15 cellular contexts compared by ENCODE assay signal in the genomic region with DNA sequence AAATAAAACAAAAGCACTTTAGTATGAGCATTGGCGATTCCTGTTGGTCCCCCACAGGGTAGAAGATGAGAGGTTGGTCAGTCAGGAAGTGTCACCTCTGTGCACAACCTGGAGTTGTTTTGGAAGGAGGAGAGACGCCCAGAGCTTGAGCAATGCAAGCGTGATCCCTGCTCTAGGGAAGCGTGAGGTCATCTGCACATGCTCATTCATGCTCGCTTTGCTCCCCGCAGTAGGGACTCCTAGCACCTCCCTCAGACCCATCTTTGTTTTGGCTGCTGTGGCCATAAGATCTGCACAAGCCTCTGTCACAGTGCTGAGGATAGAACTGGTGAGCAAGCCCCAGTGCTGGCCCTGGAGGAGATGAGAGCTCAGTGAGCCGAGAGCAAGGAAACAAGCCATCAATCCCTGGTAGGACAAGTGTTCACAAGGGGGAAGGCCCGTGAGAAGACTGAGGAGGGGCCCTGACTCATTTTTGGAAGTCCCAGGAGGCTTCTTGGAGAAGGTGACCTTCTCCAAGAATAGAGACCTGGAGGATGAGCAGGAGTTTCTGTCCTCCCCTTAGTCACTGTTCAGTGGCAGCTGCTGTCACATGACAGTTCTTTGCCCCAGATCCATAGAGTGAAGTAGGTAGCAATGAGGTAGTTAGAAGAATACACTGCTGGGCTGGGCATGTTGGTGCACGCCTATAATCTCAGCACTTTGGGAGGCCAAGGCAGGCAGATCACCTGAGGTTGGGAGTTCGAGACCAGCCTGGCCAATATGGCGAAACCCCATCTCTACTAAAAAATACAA. TPM values are rescaled to one million over a fixed set of nuclear protein-coding genes. Genes with fewer than 3 reads are reported as not detected.
DNase-seq lines count a peak whose midpoint lies in the region; ATAC-seq and TF ChIP-seq lines count a peak whose summit lies in the region.
"Had no signal": no experiment of that assay in that cellular context is flagged by ENCODE, and none has a peak within 500 bp of the region (broad histone marks: within the 10 kb centered on the region; RNA-seq: fewer than 3 reads in every experiment).

No MANE protein-coding gene starts in this region.

- no peaks in the 10 kb centered on the region for H3K79me1 ChIP-seq in H9 (ENCODE audit: insufficient read depth, low read depth, low read length, poor library complexity, severe bottlenecking)

- H3K4me3 ChIP-seq in mammary epithelial cell (replicated peaks in 1 of 3; ENCODE audit: insufficient read depth in 1 of 3, low read depth in 2 of 3, low read length in 3 of 3) (no peak overlapping the region), smooth muscle cell (no peak overlapping the region), gastroesophageal sphincter (no peak overlapping the region)

- H3K27me3 ChIP-seq in H9 (ENCODE audit: insufficient read depth, low read length) = no peaks in the 10 kb centered on the region
- no peaks in the 10 kb centered on the region for H3K27me3 ChIP-seq in mammary epithelial cell (ENCODE audit: insufficient read depth, low read length)
- H3K27me3 ChIP-seq in smooth muscle cell (ENCODE audit: low read depth) = no peaks in the 10 kb centered on the region
- no peaks in the 10 kb centered on the region for H3K27me3 ChIP-seq in gastroesophageal sphincter

- H3K9me3 ChIP-seq in H9 (ENCODE audit: control insufficient read depth, low read depth, low read length) (no peaks in the 10 kb centered on the region), mammary epithelial cell (replicated peaks; ENCODE audit: insufficient read depth, low read length) (peaks cover 9% of the 10 kb centered on the region), smooth muscle cell (replicated peaks; ENCODE audit: low read depth) (no peaks in the 10 kb centered on the region), gastroesophageal sphincter (peaks cover 0 to 19% (median 0%) of the 10 kb centered on the region in 3 donors)

- H2BK15ac ChIP-seq in H9 (ENCODE audit: low read depth, low read length) = no peak overlapping the region

- H2AFZ ChIP-seq in H9 (ENCODE audit: low read length) (no peak overlapping the region), mammary epithelial cell (ENCODE audit: low read depth, low read length) (peak overlapping the region; percentile 65), smooth muscle cell (ENCODE audit: low read depth) (no peak overlapping the region)

- H3K4me3 Mint-ChIP-seq in H9 = no peak overlapping the region; a peak in 1 of 5 replicates
- H3K4me3 Mint-ChIP-seq: CD8-positive, alpha-beta memory T cell had no signal

- H3K4me2 ChIP-seq in H9 (ENCODE audit: insufficient read depth, insufficient read length, low read length) (no peak overlapping the region), mammary epithelial cell (ENCODE audit: insufficient read depth, low read depth, low read length) (no peak overlapping the region), smooth muscle cell (no peak overlapping the region)

- H3K18ac ChIP-seq in H9 (ENCODE audit: insufficient read length, low read depth, low read length) = no peak overlapping the region

- dilution Hi-C loops in mammary epithelial cell (cut with HindIII; ENCODE audit: low sequenced_read_pairs) = no loop called here

- no peaks in the 10 kb centered on the region for H3K23me2 ChIP-seq in H9 (ENCODE audit: insufficient read length, low read depth, low read length, poor library complexity, severe bottlenecking)

- H3K14ac ChIP-seq in H9 (ENCODE audit: insufficient read depth, low read length) = 0 out of 2 replicates have a peak overlapping the region, but pooled peaks have one; percentile 29

- no peak overlapping the region for H3K23ac ChIP-seq in H9 (ENCODE audit: insufficient read length, low read depth, low read length)

- H3K36me3 ChIP-seq in mammary epithelial cell (ENCODE audit: insufficient read depth, low read length) (no peaks in the 10 kb centered on the region), smooth muscle cell (ENCODE audit: low read depth) (no peaks in the 10 kb centered on the region), gastroesophageal sphincter (no peaks in the 10 kb centered on the region)

- ATAC-seq in HG03439 (IDR thresholded peaks at IDR 0.05; ENCODE audit: unreplicated experiment) (no peak), gastroesophageal sphincter (no peak)
- ATAC-seq: Panc1 had no signal

- H3K56ac ChIP-seq in H9 (ENCODE audit: insufficient read length, low read depth, low read length) = no peak overlapping the region

- H3K79me2 ChIP-seq in H9 (ENCODE audit: insufficient read depth, low read length) (no peaks in the 10 kb centered on the region), mammary epithelial cell (ENCODE audit: insufficient read depth, low read length) (no peaks in the 10 kb centered on the region), smooth muscle cell (ENCODE audit: low read depth) (no peaks in the 10 kb centered on the region)

- H3K27me3 Mint-ChIP-seq in H9 (ENCODE audit: low read depth) = peaks cover 8% of the 10 kb centered on the region; the same call in 1 of the 2 replicates

- no peaks in the 10 kb centered on the region for H3K36me3 Mint-ChIP-seq in H9 (ENCODE audit: insufficient read depth in 1 of 3, low read depth in 3 of 3)

- TF ChIP-seq POLR2A in gastroesophageal sphincter (IDR thresholded peaks at IDR 0.05) = no peak

- H4K20me1 ChIP-seq in H9 (ENCODE audit: control insufficient read depth, insufficient read depth, insufficient read length) (no peaks in the 10 kb centered on the region), mammary epithelial cell (ENCODE audit: insufficient read depth, low read length) (no peaks in the 10 kb centered on the region), smooth muscle cell (ENCODE audit: low read depth) (no peaks in the 10 kb centered on the region)

- H3K4ac ChIP-seq in H9 (ENCODE audit: low read depth, low read length) = no peak overlapping the region

- no peak overlapping the region for H2BK12ac ChIP-seq in H9 (ENCODE audit: insufficient read length, low read depth, low read length)

- H3K27ac Mint-ChIP-seq in H9 = no peak overlapping the region
- H3K27ac Mint-ChIP-seq: CD8-positive, alpha-beta memory T cell had no signal

- H4K91ac ChIP-seq in H9 (ENCODE audit: insufficient read length, low read depth, low read length) = no peak overlapping the region

- in situ Hi-C loops in mammary epithelial cell (cut with MboI; ENCODE audit: low sequenced_read_pairs in 2 of 2) = no loop called here

- TF ChIP-seq EP300 in gastroesophageal sphincter (IDR thresholded peaks at IDR 0.05) = no peak

- peaks cover 0 to 12% of the 10 kb centered on the region in 2 experiments; a peak in 3 of 5 replicates for H3K9me3 Mint-ChIP-seq in H9

- BruUV-seq in mammary epithelial cell (replicated peaks; lab: Mats Ljungman, UMichigan) = no TSS peak

- no peaks in the 10 kb centered on the region for H3F3A ChIP-seq in smooth muscle cell (ENCODE audit: low read depth)

- peaks cover 0 to 4% of the 10 kb centered on the region in 2 experiments; a peak in 1 of 4 replicates for H3K4me1 Mint-ChIP-seq in H9
- H3K4me1 Mint-ChIP-seq: CD8-positive, alpha-beta memory T cell had no signal

- no peak overlapping the region for H2BK20ac ChIP-seq in H9 (ENCODE audit: low read depth, low read length, poor library complexity, severe bottlenecking)

- no peak overlapping the region for H4K5ac ChIP-seq in H9 (ENCODE audit: insufficient read length, low read depth, low read length)

- H3K27ac ChIP-seq in H9 (ENCODE audit: insufficient read length, low read depth, low read length) (no peak overlapping the region), mammary epithelial cell (ENCODE audit: insufficient read depth, low read depth, low read length) (no peak overlapping the region), smooth muscle cell (ENCODE audit: low read depth) (no peak overlapping the region), gastroesophageal sphincter (no peak overlapping the region)

- peak; percentile 30 for DNase-seq in DMS53 treated with DMSO at 0.1 percent for 48 hours (lab: John Stamatoyannopoulos, UW; ENCODE audit: unreplicated experiment)
- no peak for DNase-seq in H9
- DNase-seq in mammary epithelial cell = no peak
- DNase-seq in kidney tubule cell (ENCODE audit: low spot score) = peak; percentile 46
- no peak for DNase-seq in smooth muscle cell (lab: John Stamatoyannopoulos, UW; ENCODE audit: unreplicated experiment)
- DNase-seq: CD8-positive, alpha-beta memory T cell; Karpas-422; NCI-H1417; NCI-H2081; NCI-H226; NCI-H748 treated with DMSO at 0.1 percent for 48 hours; Right ventricle myocardium superior had no signal

- no peak overlapping the region for H2AK5ac ChIP-seq in H9 (ENCODE audit: insufficient read length, low read length)

- no CpG with 5 or more reads among the region's 11 CpGs for WGBS in H9 (ENCODE audit: extremely low coverage, insufficient read length, low lambda C conversion rate)
- 63% methylated on average over 8 of the region's 11 CpGs for WGBS in mammary epithelial cell (ENCODE audit: low coverage, missing lambda C conversion rate)
- WGBS in smooth muscle cell (ENCODE audit: low lambda C conversion rate) = 92% methylated on average over 11 of the region's 11 CpGs
- 96 to 97% methylated on average over 3 to 7 of the region's 11 CpGs for WGBS in gastroesophageal sphincter (ENCODE audit: low coverage in 1 of 2), 2 donors

- H4K8ac ChIP-seq in H9 (replicated peaks; ENCODE audit: insufficient read length, low read depth, low read length) = no peak overlapping the region

- no peak for TF ChIP-seq CTCF in H9 (conservative IDR thresholded peaks at IDR 0.05)
- TF ChIP-seq CTCF in mammary epithelial cell (conservative IDR thresholded peaks at IDR 0.05 in 1 of 2, IDR thresholded peaks at IDR 0.05 in 1 of 2; ENCODE audit: extremely low read depth in 1 of 2, insufficient read depth in 1 of 2, low read depth in 1 of 2, low read length in 2 of 2) = no peak
- no peak for TF ChIP-seq CTCF in smooth muscle cell (IDR thresholded peaks at IDR 0.05; ENCODE audit: borderline replicate concordance, insufficient read depth, poor library complexity, severe bottlenecking)
- no peak for TF ChIP-seq CTCF in gastroesophageal sphincter (IDR thresholded peaks at IDR 0.05)

- H2BK5ac ChIP-seq in H9 (ENCODE audit: insufficient read length, low read length) = no peak overlapping the region

- intact Hi-C loops in mammary epithelial cell (cut with micrococcal nuclease) = no loop called here

- H3T11ph ChIP-seq in H9 (ENCODE audit: low read length) = no peak overlapping the region

- no peak overlapping the region for H3K9ac ChIP-seq in H9 (ENCODE audit: extremely low read depth, insufficient read length, low read length)
- H3K9ac ChIP-seq in mammary epithelial cell (ENCODE audit: insufficient read depth, low read length) = no peak overlapping the region
- no peak overlapping the region for H3K9ac ChIP-seq in smooth muscle cell (ENCODE audit: low read depth)

- CTCF ChIA-PET in mammary epithelial cell (lab: Charles Lee; ENCODE audit: low non-redundant PET) = no interaction called here

- H3K4me1 ChIP-seq in H9 (ENCODE audit: insufficient read depth, low read length) = no peaks in the 10 kb centered on the region
- H3K4me1 ChIP-seq in mammary epithelial cell (ENCODE audit: insufficient read depth, low read length) = peaks cover 27% of the 10 kb centered on the region
- H3K4me1 ChIP-seq in smooth muscle cell (ENCODE audit: low read depth) = no peaks in the 10 kb centered on the region
- peaks cover 0 to 31% (median 5%) of the 10 kb centered on the region in 3 donors for H3K4me1 ChIP-seq in gastroesophageal sphincter

- H2BK120ac ChIP-seq in H9 (ENCODE audit: low read depth, low read length, poor library complexity, severe bottlenecking) = no peak overlapping the region

RNA-seq across cellular contexts. Expression of gene ATP8B1, which starts 13.3 kb away (rescaled TPM):
- total RNA-seq in H9 (2021) (0.53 and 1.1 TPM in 2 replicates), mammary epithelial cell (10 to 100 TPM; 12.7 to 15.0 TPM), smooth muscle cell (1.9 and 6.1 TPM in 2 replicates), gastroesophageal sphincter (10 to 100 TPM; 17.4 to 26.2 (median 23.4) TPM)
- polyA plus RNA-seq in mammary epithelial cell (6.8 TPM), smooth muscle cell (1.0 and 1.1 TPM in 2 replicates)
- 18.6 TPM for polyA minus RNA-seq in mammary epithelial cell
- total RNA-seq: CD8-positive, alpha-beta memory T cell had no signal
- polyA plus RNA-seq: CD8-positive, alpha-beta memory T cell had no signal

Comparison
In these comparisons a context has a peak if more than half of its experiments do, and no peak if none do; other contexts are left out.
1. DNase-seq: peak in DMS53 treated with DMSO at 0.1 percent for 48 hours (single experiment) and kidney tubule cell (single experiment); none in H9 (single experiment), mammary epithelial cell (single experiment) and smooth muscle cell (single experiment).